In genomic region chr2:67991456-67991855, GRCh38 we compare ENCODE assay signal across 32 cellular contexts.
"Had no signal": no experiment of that assay in that cellular context is flagged by ENCODE, and none has a peak within 500 bp of the region (broad histone marks: within the 10 kb centered on the region; RNA-seq: fewer than 3 reads in every experiment).

No MANE protein-coding gene starts in this region.

- H3K27me3 ChIP-seq: ascending aorta, brain microvascular endothelial cell, gastroesophageal sphincter had no signal

- ATAC-seq: activated CD4-positive, CD25-positive, alpha-beta regulatory T cell treated with anti-CD3 and anti-CD28 coated beads, Interleukin-2, amount 50 U/mL, for 24 hours; activated CD8-positive, alpha-beta T cell treated with anti-CD3 and anti-CD28 coated beads for 36 hours; activated naive CD8-positive, alpha-beta T cell treated with anti-CD3 and anti-CD28 coated beads, Interleukin-2, amount 50 U/mL, for 24 hours; activated T-cell treated with anti-CD3 and anti-CD28 coated beads, Interleukin-2, amount 50 U/mL, for 4 hours; activated T-helper 17 cell treated with anti-CD3 and anti-CD28 coated beads, Interleukin-2, amount 50 U/mL, for 72 hours; gastroesophageal sphincter; T-helper 17 cell had no signal

- H3K27ac ChIP-seq: ascending aorta, brain microvascular endothelial cell, coronary artery, dorsolateral prefrontal cortex, esophagus muscularis mucosa, gastroesophageal sphincter, WERI-Rb-1 had no signal

- H3K27ac Mint-ChIP-seq: activated B cell treated with CpG ODN at 0.5 μM for 24 hours; activated CD8-positive, alpha-beta T cell treated with anti-CD3 and anti-CD28 coated beads for 36 hours; activated naive CD4-positive, alpha-beta T cell treated with anti-CD3 and anti-CD28 coated beads, Interleukin-2, amount 50 U/mL, for 24 hours; activated naive CD8-positive, alpha-beta T cell treated with anti-CD3 and anti-CD28 coated beads for 36 hours; activated naive CD8-positive, alpha-beta T cell treated with anti-CD3 and anti-CD28 coated beads, Interleukin-2, amount 50 U/mL, for 24 hours; activated T-helper 17 cell treated with anti-CD3 and anti-CD28 coated beads, Interleukin-2, amount 50 U/mL, for 72 hours; dendritic cell treated with granulocyte-macrophage colony-stimulating factor and Interleukin-4, amounts not matched to agents 40 ng/mL and 50 ng/mL, for 4 days; endodermal cell; T-helper 17 cell; T-helper 2 cell treated with Interferon-gamma antibody and Interleukin-4, amounts not matched to agents 5 μg/mL and 100 μg/mL, for 36 hours had no signal

- H3K36me3 Mint-ChIP-seq: activated naive CD4-positive, alpha-beta T cell treated with anti-CD3 and anti-CD28 coated beads, Interleukin-2, amount 50 U/mL, for 24 hours; activated naive CD8-positive, alpha-beta T cell treated with anti-CD3 and anti-CD28 coated beads for 36 hours had no signal

- H3K4me1 Mint-ChIP-seq: activated B cell treated with CpG ODN at 0.5 μM for 24 hours; activated naive CD4-positive, alpha-beta T cell treated with anti-CD3 and anti-CD28 coated beads, Interleukin-2, amount 50 U/mL, for 24 hours; activated naive CD8-positive, alpha-beta T cell treated with anti-CD3 and anti-CD28 coated beads for 36 hours; activated naive CD8-positive, alpha-beta T cell treated with anti-CD3 and anti-CD28 coated beads, Interleukin-2, amount 50 U/mL, for 24 hours; activated T-helper 17 cell treated with anti-CD3 and anti-CD28 coated beads, Interleukin-2, amount 50 U/mL, for 72 hours; central memory CD8-positive, alpha-beta T cell; endodermal cell; T-helper 17 cell had no signal

- H3K4me3 Mint-ChIP-seq: activated B cell treated with CpG ODN at 0.5 μM for 24 hours; activated CD8-positive, alpha-beta T cell treated with anti-CD3 and anti-CD28 coated beads for 36 hours; activated naive CD4-positive, alpha-beta T cell treated with anti-CD3 and anti-CD28 coated beads, Interleukin-2, amount 50 U/mL, for 24 hours; activated naive CD8-positive, alpha-beta T cell treated with anti-CD3 and anti-CD28 coated beads for 36 hours; activated naive CD8-positive, alpha-beta T cell treated with anti-CD3 and anti-CD28 coated beads, Interleukin-2, amount 50 U/mL, for 24 hours; activated T-cell treated with anti-CD3 and anti-CD28 coated beads, Interleukin-2, amount 50 U/mL, for 4 hours; activated T-helper 17 cell treated with anti-CD3 and anti-CD28 coated beads, Interleukin-2, amount 50 U/mL, for 72 hours; central memory CD8-positive, alpha-beta T cell; dendritic cell treated with granulocyte-macrophage colony-stimulating factor and Interleukin-4, amounts not matched to agents 40 ng/mL and 50 ng/mL, for 4 days; endodermal cell; T-helper 17 cell; T-helper 2 cell treated with Interferon-gamma antibody and Interleukin-4, amounts not matched to agents 5 μg/mL and 100 μg/mL, for 36 hours had no signal

- H3K4me1 ChIP-seq: ascending aorta had no signal

- H3K9me3 ChIP-seq: ascending aorta, esophagus muscularis mucosa, gastroesophageal sphincter had no signal

- DNase-seq: activated B cell treated with CpG ODN at 0.5 μM for 24 hours; activated CD4-positive, alpha-beta T cell treated with anti-CD3 and anti-CD28 coated beads for 48 hours; activated CD4-positive, alpha-beta T cell treated with anti-CD3 and anti-CD28 coated beads, Interleukin-2, amount 50 U/mL, for 1 hour; activated CD4-positive, alpha-beta T cell treated with anti-CD3 and anti-CD28 coated beads, Interleukin-2, amount 50 U/mL, for 48 hours; activated CD8-positive, alpha-beta memory T cell treated with anti-CD3 and anti-CD28 coated beads for 24 hours; activated CD8-positive, alpha-beta T cell treated with anti-CD3 and anti-CD28 coated beads for 36 hours; activated effector memory CD4-positive, alpha-beta T cell treated with Interleukin-2 at 50 U/mL for 16 hours; activated gamma-delta T cell treated with Interleukin-2 at 50 U/mL for 16 hours; activated naive CD4-positive, alpha-beta T cell treated with Interleukin-2 at 50 U/mL for 16 hours; activated naive CD8-positive, alpha-beta T cell treated with anti-CD3 and anti-CD28 coated beads for 36 hours; activated naive CD8-positive, alpha-beta T cell treated with anti-CD3 and anti-CD28 coated beads, Interleukin-2, amount 50 U/mL, for 24 hours; activated T-cell treated with anti-CD3 and anti-CD28 coated beads, Interleukin-2, amount 50 U/mL, for 4 hours; brain microvascular endothelial cell; dorsolateral prefrontal cortex; effector memory CD4-positive, alpha-beta T cell; endodermal cell; erythroblast; foreskin melanocyte; T-helper 1 cell; T-helper 17 cell; T1000; WERI-Rb-1 had no signal

- H3K9me3 Mint-ChIP-seq: activated B cell treated with CpG ODN at 0.5 μM for 24 hours; activated CD8-positive, alpha-beta T cell treated with anti-CD3 and anti-CD28 coated beads for 36 hours; activated naive CD4-positive, alpha-beta T cell treated with anti-CD3 and anti-CD28 coated beads, Interleukin-2, amount 50 U/mL, for 24 hours; activated naive CD8-positive, alpha-beta T cell treated with anti-CD3 and anti-CD28 coated beads for 36 hours; activated naive CD8-positive, alpha-beta T cell treated with anti-CD3 and anti-CD28 coated beads, Interleukin-2, amount 50 U/mL, for 24 hours; activated T-cell treated with anti-CD3 and anti-CD28 coated beads, Interleukin-2, amount 50 U/mL, for 4 hours; central memory CD8-positive, alpha-beta T cell; dendritic cell treated with granulocyte-macrophage colony-stimulating factor and Interleukin-4, amounts not matched to agents 40 ng/mL and 50 ng/mL, for 4 days; T-helper 2 cell treated with Interferon-gamma antibody and Interleukin-4, amounts not matched to agents 5 μg/mL and 100 μg/mL, for 36 hours had no signal

- H3K36me3 ChIP-seq: ascending aorta, brain microvascular endothelial cell, esophagus muscularis mucosa, gastroesophageal sphincter, WERI-Rb-1 had no signal

- H3K4me3 ChIP-seq: ascending aorta, coronary artery, dorsolateral prefrontal cortex, esophagus muscularis mucosa, gastroesophageal sphincter had no signal
